9 cellular contexts compared by ENCODE assay signal in the genomic region with DNA sequence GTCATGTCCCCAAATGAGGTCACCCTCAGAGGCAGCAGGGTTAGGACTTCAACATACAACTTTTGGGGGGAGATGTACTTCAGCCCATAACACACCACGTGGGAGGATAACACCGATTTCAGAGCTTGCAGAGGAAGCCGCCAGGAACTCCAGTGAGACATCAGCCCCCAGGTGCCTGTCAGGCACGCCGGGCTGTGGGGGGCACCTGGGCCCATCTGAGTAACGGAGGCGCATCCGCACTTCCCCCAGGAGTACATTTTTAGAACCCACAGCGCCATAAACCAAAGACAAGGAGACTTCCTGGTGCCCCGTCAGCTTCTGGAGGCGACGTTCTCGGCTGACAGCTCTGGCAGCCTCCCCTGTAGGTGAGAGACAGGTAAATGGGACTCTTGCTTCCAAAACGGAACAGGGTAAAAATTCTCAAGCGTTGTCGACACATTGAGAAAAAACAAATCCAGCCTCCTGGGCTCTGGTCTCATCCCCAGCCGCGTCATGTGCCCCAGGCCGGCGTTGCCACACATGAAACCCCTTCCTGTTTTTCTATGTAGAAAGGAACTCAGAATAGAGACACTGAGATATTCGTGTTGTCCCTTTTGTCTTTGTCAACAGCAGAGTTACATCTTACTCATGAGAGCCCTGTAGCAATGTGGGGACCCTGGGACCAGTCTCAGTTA.
A peak's percentile ranks its signal among the peaks of the same experiment; 100 is the strongest.
DNase-seq lines count a peak whose midpoint lies in the region; ATAC-seq and TF ChIP-seq lines count a peak whose summit lies in the region.
"Had no signal": no experiment of that assay in that cellular context is flagged by ENCODE, and none has a peak within 500 bp of the region (broad histone marks: within the 10 kb centered on the region; RNA-seq: fewer than 3 reads in every experiment).

No MANE protein-coding gene starts in this region.

- ATAC-seq in HG02610 (IDR thresholded peaks at IDR 0.05; ENCODE audit: unreplicated experiment) = no peak
- ATAC-seq: gastrocnemius medialis had no signal

- TF ChIP-seq CTCF in HL-60 (IDR thresholded peaks at IDR 0.05; ENCODE audit: insufficient read depth, low read length) = no peak

- peak overlapping the region; percentile 91 for H3K27ac ChIP-seq in HL-60 (replicated peaks)

- H3K27me3 ChIP-seq in HL-60 (ENCODE audit: insufficient read depth, poor library complexity, severe bottlenecking) = no peaks in the 10 kb centered on the region

- DNase-seq in HL-60 (ENCODE audit: low read depth in 1 of 2, low spot score in 1 of 2) (peak; percentile 30 to 92), germinal center (ENCODE audit: low spot score) (peak; percentile 40), DMS153 treated with DMSO at 0.1 percent for 48 hours (lab: John Stamatoyannopoulos, UW; ENCODE audit: unreplicated experiment) (no peak), NCI-H1436 (lab: John Stamatoyannopoulos, UW) (no peak), HuH-7 (ENCODE audit: low spot score) (no peak)
- DNase-seq in activated CD8-positive, alpha-beta memory T cell treated with anti-CD3 and anti-CD28 coated beads for 1 hour (ENCODE audit: extremely low read depth in 1 of 2, low read depth in 1 of 2) = peak; percentile 7 to 9
- peak; percentile 5 to 6 for DNase-seq in stimulated activated CD4-positive, alpha-beta T cell treated with anti-CD3 and anti-CD28 coated beads, Interleukin-15, amount 100 ng/mL, for 1 hour (ENCODE audit: low read depth in 1 of 2, low spot score in 1 of 2)

- H3K4me3 ChIP-seq in HL-60 (replicated peaks; ENCODE audit: insufficient read depth, low read length) = no peak overlapping the region
- H3K4me3 ChIP-seq: gastrocnemius medialis had no signal

Comparison
In these comparisons a context has a peak if more than half of its experiments do, and no peak if none do; other contexts are left out.
1. DNase-seq: peak in HL-60 (2 of 2), activated CD8-positive, alpha-beta memory T cell treated with anti-CD3 and anti-CD28 coated beads for 1 hour (2 of 2), germinal center (single experiment) and stimulated activated CD4-positive, alpha-beta T cell treated with anti-CD3 and anti-CD28 coated beads, Interleukin-15, amount 100 ng/mL, for 1 hour (2 of 2); none in DMS153 treated with DMSO at 0.1 percent for 48 hours (single experiment), NCI-H1436 (single experiment) and HuH-7 (single experiment).